In genomic region chr21:28992526-28993292, GRCh38 we compare ENCODE assay signal across 7 cellular contexts.
DNase-seq lines count a peak whose midpoint lies in the region; ATAC-seq and TF ChIP-seq lines count a peak whose summit lies in the region.

Gene LTN1, minus strand, starts transcription at chr21:28992877. Its CDS starts 72 bp downstream, at chr21:28992805.

- in situ Hi-C loops in astrocyte of the spinal cord (cut with HindIII; ENCODE audit: low sequenced_read_pairs): no loop called here

- H3K4me3 ChIP-seq in astrocyte of the spinal cord (ENCODE audit: low read depth, low read length) (peak within 1 kb of the TSS; percentile 90), retinal pigment epithelial cell (ENCODE audit: low read length) (peak within 1 kb of the TSS; percentile 85)

- peak; percentile 95 to 96 for DNase-seq in NCI-H2081 (lab: John Stamatoyannopoulos, UW)
- peak; percentile 99 for DNase-seq in T1000 (lab: John Stamatoyannopoulos, UW)
- DNase-seq in astrocyte of the spinal cord (ENCODE audit: low read depth, low spot score): peak; percentile 99
- peak; percentile 66 to 99 (median 98) for DNase-seq in hypothalamus (lab: John Stamatoyannopoulos, UW)
- peak; percentile 98 for DNase-seq in retinal pigment epithelial cell (ENCODE audit: low read depth)

- ATAC-seq in GM18508 (IDR thresholded peaks at IDR 0.05; ENCODE audit: insufficient read depth, unreplicated experiment): peak; percentile 97
- ATAC-seq in HG03025 (IDR thresholded peaks at IDR 0.05; ENCODE audit: low FRiP score, unreplicated experiment): peak; percentile 96

- no peak for TF ChIP-seq CTCF in astrocyte of the spinal cord (IDR thresholded peaks at IDR 0.05; ENCODE audit: low read depth, low read length)
- TF ChIP-seq CTCF in retinal pigment epithelial cell (conservative IDR thresholded peaks at IDR 0.05; ENCODE audit: low read depth, low read length): no peak

Comparison
In these comparisons a context has a peak if more than half of its experiments do, and no peak if none do; other contexts are left out.
1. Peak in every context shown above with its lines: DNase-seq, ATAC-seq and H3K4me3 ChIP-seq.